33 cellular contexts compared by ENCODE assay signal in the genomic region with DNA sequence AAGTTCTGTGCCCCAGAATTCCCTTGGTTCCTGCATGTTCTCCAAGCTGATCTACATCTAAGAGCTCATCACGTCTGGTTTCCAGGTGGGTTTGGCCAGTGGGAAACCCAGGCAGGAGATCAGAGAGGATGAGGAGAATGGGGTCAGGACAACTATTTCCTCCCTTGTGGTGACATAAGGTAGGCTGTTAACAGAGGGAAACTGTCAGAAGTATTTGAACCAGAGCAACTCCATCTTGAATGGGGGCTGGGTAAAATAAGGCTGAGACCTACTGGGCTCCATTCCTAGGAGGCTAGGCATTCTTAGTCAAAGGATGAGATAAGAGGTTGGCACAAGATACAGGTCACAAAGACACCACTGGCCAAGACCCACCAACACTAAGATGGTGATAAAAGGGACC. TPM values are rescaled to one million over a fixed set of nuclear protein-coding genes. Genes with fewer than 3 reads are reported as not detected.
"Had no signal": no experiment of that assay in that cellular context is flagged by ENCODE, and none has a peak within 500 bp of the region (broad histone marks: within the 10 kb centered on the region; RNA-seq: fewer than 3 reads in every experiment).

No MANE protein-coding gene starts in this region.

- DNase-seq: activated effector memory CD4-positive, alpha-beta T cell treated with anti-CD3 and anti-CD28 coated beads, Interleukin-2, amount 50 U/mL, for 16 hours; activated effector memory CD4-positive, alpha-beta T cell treated with Interleukin-2 at 50 U/mL for 16 hours; activated gamma-delta T cell; activated gamma-delta T cell treated with Interleukin-2 at 50 U/mL for 16 hours; activated naive CD4-positive, alpha-beta T cell; activated naive CD4-positive, alpha-beta T cell treated with anti-CD3 and anti-CD28 coated beads for 36 hours; activated naive CD4-positive, alpha-beta T cell treated with anti-CD3 and anti-CD28 coated beads, Interleukin-2, amount 10 ng/mL, durations not matched to agents 7 days and 5 days; activated naive CD4-positive, alpha-beta T cell treated with anti-CD3 and anti-CD28 coated beads, Interleukin-2, amount 50 U/mL, for 16 hours; activated naive CD4-positive, alpha-beta T cell treated with Interleukin-2 at 50 U/mL for 16 hours; activated naive CD8-positive, alpha-beta T cell treated with anti-CD3 and anti-CD28 coated beads for 36 hours; activated naive CD8-positive, alpha-beta T cell treated with anti-CD3 and anti-CD28 coated beads, Interleukin-2, amount 10 ng/mL, durations not matched to agents 7 days and 5 days; activated naive CD8-positive, alpha-beta T cell treated with anti-CD3 and anti-CD28 coated beads, Interleukin-2, amount 50 U/mL, for 24 hours; activated T-cell treated with anti-CD3 and anti-CD28 coated beads, Interleukin-2, amount 50 U/mL, for 24 hours; activated T-cell treated with anti-CD3 and anti-CD28 coated beads, Interleukin-2, amount 50 U/mL, for 4 hours; activated T-cell treated with anti-CD3 and anti-CD28 coated beads, Interleukin-2, amount 50 U/mL, for 48 hours; activated T-cell treated with anti-CD3 and anti-CD28 coated beads, Interleukin-2, amount 50 U/mL, for 72 hours; adrenal gland; amniotic stem cell; amygdala; anterior cingulate cortex; aorta; body of pancreas; brain microvascular endothelial cell; caudate nucleus; central memory CD4-positive, alpha-beta T cell; cerebellar nuclear complex had no signal

- H3K9me3 ChIP-seq: adrenal gland, ascending aorta, body of pancreas, breast epithelium had no signal

- H3K4me1 ChIP-seq: adrenal gland, ascending aorta, body of pancreas, breast epithelium had no signal

- FAIRE-seq: astrocyte, bronchial epithelial cell had no signal

- ATAC-seq: activated naive CD4-positive, alpha-beta T cell treated with anti-CD3 and anti-CD28 coated beads, Interleukin-2, amount 50 U/mL, for 72 hours; activated naive CD8-positive, alpha-beta T cell treated with anti-CD3 and anti-CD28 coated beads, Interleukin-2, amount 50 U/mL, for 24 hours; activated T-cell treated with anti-CD3 and anti-CD28 coated beads, Interleukin-2, amount 50 U/mL, for 4 hours; activated T-cell treated with anti-CD3 and anti-CD28 coated beads, Interleukin-2, amount 50 U/mL, for 72 hours; activated T-helper 17 cell treated with anti-CD3 and anti-CD28 coated beads, Interleukin-2, amount 50 U/mL, for 72 hours; body of pancreas had no signal

- H3K27ac ChIP-seq: adrenal gland, ascending aorta, body of pancreas, brain microvascular endothelial cell, breast epithelium, cardiac muscle cell had no signal

- H3K36me3 ChIP-seq: adrenal gland, ascending aorta, breast epithelium, cardiac muscle cell had no signal

- H3K27me3 ChIP-seq: adrenal gland, ascending aorta, body of pancreas, brain microvascular endothelial cell, breast epithelium had no signal

- H3K4me3 ChIP-seq: adrenal gland, ascending aorta, body of pancreas, breast epithelium, cardiac muscle cell had no signal

RNA-seq across cellular contexts. Expression of gene GARIN1A, which starts 19.1 kb away (rescaled TPM):
- total RNA-seq: activated naive CD4-positive, alpha-beta T cell treated with anti-CD3 and anti-CD28 coated beads for 36 hours had no signal
